1 cellular context compared by ENCODE assay signal in genomic region chr6:82842721-82843120, GRCh38.
TF ChIP-seq lines count a peak whose summit lies in the region.

No MANE protein-coding gene starts in this region.

TF ChIP-seq in IMR-90, 13 proteins besides CTCF, POLR2A, EP300 and RAD21:
- no peak for TF ChIP-seq NFE2L2 (IDR thresholded peaks at IDR 0.05; ENCODE audit: low read depth, low read length)
- TF ChIP-seq RCOR1 (IDR thresholded peaks at IDR 0.05; ENCODE audit: insufficient replicate concordance, low read length): no peak
- peak; percentile 63; the same call in 1 of the 2 replicates for TF ChIP-seq BHLHE40 (IDR thresholded peaks at IDR 0.05; ENCODE audit: low read depth, low read length)
